ENCODE assay signal across 16 cellular contexts in the genomic region with DNA sequence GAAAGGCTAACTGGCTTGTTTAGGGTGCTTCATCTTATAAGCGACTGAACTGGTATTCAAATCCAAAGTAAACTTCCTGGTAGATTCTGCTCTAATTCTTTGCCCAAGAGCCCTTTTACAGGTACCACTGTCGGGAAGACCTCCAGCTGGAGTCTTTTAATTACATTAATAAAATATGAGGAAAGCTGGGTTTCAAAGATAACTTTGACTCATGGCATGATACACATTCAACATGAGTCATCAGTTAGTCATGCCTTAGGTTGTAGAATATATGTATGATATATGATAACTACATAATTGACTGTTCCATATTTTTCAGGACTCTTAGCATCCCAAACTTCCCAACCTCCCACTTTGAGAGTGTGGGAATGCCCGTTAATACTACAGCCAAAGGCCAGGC. TPM values are rescaled to one million over a fixed set of nuclear protein-coding genes. Genes with fewer than 3 reads are reported as not detected.
DNase-seq lines count a peak whose midpoint lies in the region; ATAC-seq, FAIRE-seq and TF ChIP-seq lines count a peak whose summit lies in the region.
"Had no signal": no experiment of that assay in that cellular context is flagged by ENCODE, and none has a peak within 500 bp of the region (broad histone marks: within the 10 kb centered on the region; RNA-seq: fewer than 3 reads in every experiment).

No MANE protein-coding gene starts in this region.

- FAIRE-seq in small intestine (lab: Jason Lieb, UNC) = no peak
- FAIRE-seq: frontal cortex had no signal

- ATAC-seq in HG03442 (IDR thresholded peaks at IDR 0.05; ENCODE audit: unreplicated experiment) = no peak
- ATAC-seq: GM23338 had no signal

- H3K36me3 Mint-ChIP-seq in activated T-cell treated with anti-CD3 and anti-CD28 coated beads, Interleukin-2, amount 50 U/mL, for 24 hours (ENCODE audit: low read depth) = peaks cover 92% of the 10 kb centered on the region

- peaks cover 8 to 20% of the 10 kb centered on the region in 2 donors for H3K36me3 ChIP-seq in small intestine (ENCODE audit: control insufficient read depth in 2 of 2, insufficient read depth in 2 of 2, low read length in 2 of 2)

- peak overlapping the region; percentile 63 for H3K27ac Mint-ChIP-seq in activated T-cell treated with anti-CD3 and anti-CD28 coated beads, Interleukin-2, amount 50 U/mL, for 24 hours
- H3K27ac Mint-ChIP-seq: GM23338 had no signal

- H3K4me1 ChIP-seq in small intestine (ENCODE audit: control insufficient read depth in 2 of 2, insufficient read depth in 1 of 2, low read depth in 1 of 2, low read length in 1 of 2) = no peaks in the 10 kb centered on the region

- no peak for DNase-seq in activated T-cell treated with anti-CD3 and anti-CD28 coated beads, Interleukin-2, amount 50 U/mL, for 24 hours
- DNase-seq in activated T-cell treated with anti-CD3 and anti-CD28 coated beads for 4 hours (no peak), NCI-H69 (lab: John Stamatoyannopoulos, UW) (peak; percentile 22), cardiac fibroblast (ENCODE audit: low read depth in 2 of 2) (peak; percentile 1 to 57), small intestine (peak; percentile 58), AG08396 (ENCODE audit: low spot score) (no peak)
- DNase-seq in activated CD8-positive, alpha-beta memory T cell treated with anti-CD3 and anti-CD28 coated beads for 24 hours = no peak
- DNase-seq: activated CD4-positive, alpha-beta T cell treated with anti-CD3 and anti-CD28 coated beads for 48 hours; activated gamma-delta T cell; DMS153; NCI-H2081; NK-92 treated with Interleukin-12 subunit alpha and Interleukin-12 subunit beta, amount 100 ng/mL, for 24 hours had no signal

- H3K9me3 ChIP-seq in small intestine (ENCODE audit: control insufficient read depth, low read depth) = no peaks in the 10 kb centered on the region

- no peaks in the 10 kb centered on the region for H3K27me3 Mint-ChIP-seq in activated T-cell treated with anti-CD3 and anti-CD28 coated beads, Interleukin-2, amount 50 U/mL, for 24 hours

- 39 to 73% (median 60%) methylated on average over 3 of the region's 3 CpGs for WGBS in small intestine, 3 donors

- H3K27me3 ChIP-seq in small intestine (ENCODE audit: control insufficient read depth in 2 of 2, insufficient read depth in 2 of 2, low read length in 2 of 2) = no peaks in the 10 kb centered on the region

- TF ChIP-seq CTCF in cardiac fibroblast (IDR thresholded peaks at IDR 0.05; ENCODE audit: low read depth, low read length) = no peak

- peaks cover 34% of the 10 kb centered on the region for H3K4me1 Mint-ChIP-seq in activated T-cell treated with anti-CD3 and anti-CD28 coated beads, Interleukin-2, amount 50 U/mL, for 24 hours (ENCODE audit: low read depth)
- H3K4me1 Mint-ChIP-seq: GM23338 had no signal

- H3K27ac ChIP-seq in small intestine (ENCODE audit: low read depth in 1 of 2, low read length in 1 of 2) = no peak overlapping the region
- H3K27ac ChIP-seq: skin epidermis had no signal

- no peak overlapping the region for H3K4me3 Mint-ChIP-seq in activated T-cell treated with anti-CD3 and anti-CD28 coated beads, Interleukin-2, amount 50 U/mL, for 24 hours
- H3K4me3 Mint-ChIP-seq: GM23338 had no signal

- H3K4me3 ChIP-seq in cardiac fibroblast (replicated peaks in 1 of 2; ENCODE audit: low read depth in 2 of 2, low read length in 2 of 2) = no peak overlapping the region
- H3K4me3 ChIP-seq in small intestine (ENCODE audit: low read depth in 1 of 2, low read length in 2 of 2) = no peak overlapping the region
- H3K4me3 ChIP-seq: GM23338, skin epidermis had no signal

- H3K9me3 Mint-ChIP-seq in activated T-cell treated with anti-CD3 and anti-CD28 coated beads, Interleukin-2, amount 50 U/mL, for 24 hours = no peaks in the 10 kb centered on the region
- H3K9me3 Mint-ChIP-seq: GM23338 had no signal

RNA-seq across cellular contexts. Expression of gene ZCCHC2, which starts 32.3 kb away (rescaled TPM):
- 1 to 10 TPM; 5.1 to 8.7 (median 7.9) TPM for polyA plus RNA-seq in small intestine

Comparison
In these comparisons a context has a peak if more than half of its experiments do, and no peak if none do; other contexts are left out.
1. DNase-seq: peak in NCI-H69 (single experiment), cardiac fibroblast (2 of 2) and small intestine (single experiment); none in activated T-cell treated with anti-CD3 and anti-CD28 coated beads, Interleukin-2, amount 50 U/mL, for 24 hours (single experiment), activated T-cell treated with anti-CD3 and anti-CD28 coated beads for 4 hours (single experiment), activated CD8-positive, alpha-beta memory T cell treated with anti-CD3 and anti-CD28 coated beads for 24 hours (single experiment) and AG08396 (single experiment).